Comparison of ENCODE assay signal across 18 cellular contexts in the genomic region with DNA sequence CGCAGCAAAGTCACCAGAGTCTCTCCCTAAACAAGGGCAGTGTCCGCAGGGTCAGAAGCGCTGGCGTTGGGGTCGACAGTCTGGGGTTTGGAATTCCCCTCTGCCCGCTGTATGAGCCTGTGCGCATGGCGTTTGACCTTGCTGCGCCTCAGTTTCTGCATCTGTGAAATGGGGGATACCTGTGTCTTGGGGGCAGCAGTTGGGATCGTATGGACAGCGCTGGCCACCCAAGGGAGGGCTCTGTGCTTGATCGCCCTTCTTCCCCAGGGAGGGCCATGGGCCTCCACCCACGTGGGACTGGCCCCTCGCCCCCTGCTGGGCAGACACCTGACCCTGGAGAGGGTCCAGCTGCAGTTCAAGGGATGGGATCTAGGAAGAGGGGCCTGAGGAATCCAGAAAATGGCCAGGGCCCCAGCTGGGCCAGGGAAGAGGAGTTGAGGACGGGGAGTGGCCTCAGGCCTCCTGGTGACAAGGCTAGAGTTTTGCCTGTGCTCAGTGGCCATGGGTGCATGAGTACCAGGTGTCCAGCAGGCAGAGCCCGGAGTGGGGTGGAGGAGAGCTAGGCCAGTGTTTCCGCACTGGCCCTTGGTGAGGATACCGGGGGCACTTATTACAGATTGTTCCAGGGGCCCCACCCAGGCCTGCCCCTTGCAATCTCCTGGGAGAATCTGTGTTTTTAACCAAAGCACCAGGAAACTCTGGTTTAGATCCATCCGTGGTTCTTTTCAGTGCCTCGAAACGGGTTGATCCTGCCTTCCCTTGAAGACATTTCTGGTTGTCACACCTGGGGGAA. TPM values are rescaled to one million over a fixed set of nuclear protein-coding genes. Genes with fewer than 3 reads are reported as not detected.
DNase-seq lines count a peak whose midpoint lies in the region; ATAC-seq and TF ChIP-seq lines count a peak whose summit lies in the region.
"Had no signal": no experiment of that assay in that cellular context is flagged by ENCODE, and none has a peak within 500 bp of the region (broad histone marks: within the 10 kb centered on the region; RNA-seq: fewer than 3 reads in every experiment).

No MANE protein-coding gene starts in this region.

- no peaks in the 10 kb centered on the region for H3K4me1 Mint-ChIP-seq in stimulated activated naive CD8-positive, alpha-beta T cell treated with anti-CD3 and anti-CD28 coated beads, Interleukin-15, amount 100 ng/mL, for 72 hours
- H3K4me1 Mint-ChIP-seq: activated naive CD4-positive, alpha-beta T cell treated with anti-CD3 and anti-CD28 coated beads, Interleukin-2, amount 50 U/mL, for 24 hours had no signal

- intact Hi-C loops in sigmoid colon (cut with DNase I), result no loop called here

- H3K36me3 ChIP-seq in ES-I3 (ENCODE audit: insufficient read depth, low read length), result no peaks in the 10 kb centered on the region
- no peaks in the 10 kb centered on the region for H3K36me3 ChIP-seq in NT2/D1 (ENCODE audit: insufficient read depth, insufficient read length, low read length)
- H3K36me3 ChIP-seq in sigmoid colon, result no peaks in the 10 kb centered on the region
- H3K36me3 ChIP-seq in HAP-1 (replicated peaks), result no peaks in the 10 kb centered on the region

- 56 to 60% methylated on average over 21 of the region's 21 CpGs for WGBS in sigmoid colon, 2 donors

- H3K4me1 ChIP-seq in ES-I3 (ENCODE audit: insufficient read depth, low read length) (no peaks in the 10 kb centered on the region), NT2/D1 (ENCODE audit: insufficient read depth, insufficient read length) (peaks cover 11% of the 10 kb centered on the region), sigmoid colon (peaks cover 0 to 4% (median 0%) of the 10 kb centered on the region in 4 donors), HAP-1 (no peaks in the 10 kb centered on the region)

- peak overlapping the region; percentile 24; the same call in 1 of the 2 replicates for H3K9ac ChIP-seq in ES-I3 (ENCODE audit: low read depth, low read length)
- peak overlapping the region; percentile 62 for H3K9ac ChIP-seq in NT2/D1 (ENCODE audit: insufficient read length, low read depth)

- no peak for TF ChIP-seq CTCF in sigmoid colon (IDR thresholded peaks at IDR 0.05)

- H3K9me3 ChIP-seq in ES-I3 (ENCODE audit: control insufficient read depth, insufficient read depth, low read length) (no peaks in the 10 kb centered on the region), NT2/D1 (ENCODE audit: insufficient read depth, low read length) (no peaks in the 10 kb centered on the region), sigmoid colon (no peaks in the 10 kb centered on the region), HAP-1 (no peaks in the 10 kb centered on the region)

- H3K27ac ChIP-seq in sigmoid colon, result no peak overlapping the region

- no peak overlapping the region for H3K4me3 Mint-ChIP-seq in stimulated activated naive CD8-positive, alpha-beta T cell treated with anti-CD3 and anti-CD28 coated beads, Interleukin-15, amount 100 ng/mL, for 72 hours
- H3K4me3 Mint-ChIP-seq: activated naive CD4-positive, alpha-beta T cell treated with anti-CD3 and anti-CD28 coated beads, Interleukin-2, amount 50 U/mL, for 24 hours; naive B cell; stimulated activated naive CD8-positive, alpha-beta T cell treated with anti-CD3 and anti-CD28 coated beads, Interleukin-15, Interleukin-2, amounts not matched to agents 100 ng/mL and 50 ng/mL, for 24 hours had no signal

- H3K4me3 ChIP-seq in NT2/D1 (ENCODE audit: insufficient read length, low read depth) (peak overlapping the region; percentile 38), iPS-11a (ENCODE audit: low read depth, low read length) (peak overlapping the region; percentile 27), sigmoid colon (peak overlapping the region in 2 of 4 donors; percentile 20 to 24), HAP-1 (no peak overlapping the region)

- ATAC-seq in stimulated activated naive CD8-positive, alpha-beta T cell treated with anti-CD3 and anti-CD28 coated beads, Interleukin-15, amount 100 ng/mL, for 72 hours, result no peak
- ATAC-seq: PC-3 had no signal

- H3K27me3 Mint-ChIP-seq in stimulated activated naive CD8-positive, alpha-beta T cell treated with anti-CD3 and anti-CD28 coated beads, Interleukin-15, amount 100 ng/mL, for 72 hours, result peaks cover 52% of the 10 kb centered on the region

- no peak for TF ChIP-seq POLR2A in sigmoid colon (IDR thresholded peaks at IDR 0.05)

- TF ChIP-seq EP300 in sigmoid colon (IDR thresholded peaks at IDR 0.05), result no peak

- H3K9me3 Mint-ChIP-seq in stimulated activated naive CD8-positive, alpha-beta T cell treated with anti-CD3 and anti-CD28 coated beads, Interleukin-15, amount 100 ng/mL, for 72 hours, result no peaks in the 10 kb centered on the region
- H3K9me3 Mint-ChIP-seq: activated naive CD4-positive, alpha-beta T cell treated with anti-CD3 and anti-CD28 coated beads, Interleukin-2, amount 50 U/mL, for 24 hours; stimulated activated naive CD8-positive, alpha-beta T cell treated with anti-CD3 and anti-CD28 coated beads, Interleukin-15, Interleukin-2, amounts not matched to agents 100 ng/mL and 50 ng/mL, for 24 hours had no signal

- in situ Hi-C loops in HAP-1 (cut with MboI; ENCODE audit: low sequenced_read_pairs) (no loop called here), KBM-7 (cut with MboI; ENCODE audit: low pct_unique_long_range_greater_than_20kb, low sequenced_read_pairs) (no loop called here)

- H3K27ac Mint-ChIP-seq in stimulated activated naive CD8-positive, alpha-beta T cell treated with anti-CD3 and anti-CD28 coated beads, Interleukin-15, amount 100 ng/mL, for 72 hours, result no peak overlapping the region
- H3K27ac Mint-ChIP-seq: activated naive CD4-positive, alpha-beta T cell treated with anti-CD3 and anti-CD28 coated beads, Interleukin-2, amount 50 U/mL, for 24 hours; brain; stimulated activated naive CD8-positive, alpha-beta T cell treated with anti-CD3 and anti-CD28 coated beads, Interleukin-15, Interleukin-2, amounts not matched to agents 100 ng/mL and 50 ng/mL, for 24 hours had no signal

- no peak for DNase-seq in NT2/D1 (ENCODE audit: low read depth, low spot score)
- DNase-seq in sigmoid colon, result peak; percentile 53
- DNase-seq in stimulated activated naive CD8-positive, alpha-beta T cell treated with anti-CD3 and anti-CD28 coated beads, Interleukin-15, amount 100 ng/mL, for 72 hours, result no peak
- DNase-seq in GOT3 (lab: John Stamatoyannopoulos, UW), result no peak
- DNase-seq in HAP-1 (ENCODE audit: low spot score in 2 of 2), result no peak
- no peak for DNase-seq in KBM-7
- DNase-seq: activated CD4-positive, alpha-beta T cell treated with anti-CD3 and anti-CD28 coated beads, Interleukin-2, amount 50 U/mL, for 1 hour; AML-193; naive B cell; NCI-H2029; PC-3; stimulated activated CD4-positive, alpha-beta T cell treated with anti-CD3 and anti-CD28 coated beads, Interleukin-15, amount 100 ng/mL, for 24 hours had no signal

- H3K27me3 ChIP-seq in NT2/D1 (ENCODE audit: insufficient read depth, insufficient read length) (peaks cover 83% of the 10 kb centered on the region), sigmoid colon (peaks cover 19 to 78% (median 35%) of the 10 kb centered on the region in 3 donors), HAP-1 (ENCODE audit: low read depth) (no peaks in the 10 kb centered on the region)

RNA-seq across cellular contexts. Expression of a gene that starts 26.3 kb away (rescaled TPM):
- 1 to 10 TPM in 1 of 4 donors, under 1 TPM in 3; 0.28 to 1.4 (median 0.57) TPM for total RNA-seq in sigmoid colon
- polyA plus RNA-seq in sigmoid colon, result 1 to 10 TPM in 2 of 3 donors, under 1 TPM in 1; under 0.01 to 1.5 (median 1.4) TPM
- total RNA-seq: HT1080 had no signal
